Comparison of ENCODE assay signal across 18 cellular contexts in genomic region chr17:78999947-79000395, GRCh38. TPM values are rescaled to one million over a fixed set of nuclear protein-coding genes. Genes with fewer than 3 reads are reported as not detected.
DNase-seq lines count a peak whose midpoint lies in the region; ATAC-seq, FAIRE-seq and TF ChIP-seq lines count a peak whose summit lies in the region.
"Had no signal": no experiment of that assay in that cellular context is flagged by ENCODE, and none has a peak within 500 bp of the region (broad histone marks: within the 10 kb centered on the region; RNA-seq: fewer than 3 reads in every experiment).

No MANE protein-coding gene starts in this region.

- peaks cover 19 to 55% of the 10 kb centered on the region in 2 donors for H3K36me3 ChIP-seq in neuronal stem cell (replicated peaks in 1 of 2; ENCODE audit: control insufficient read depth in 2 of 2, insufficient read depth in 2 of 2, low read length in 2 of 2)
- H3K36me3 ChIP-seq in mesenchymal stem cell (ENCODE audit: control insufficient read depth in 1 of 2, insufficient read depth in 2 of 2, low read depth in 1 of 2, low read length in 2 of 2), result peaks cover 48 to 76% of the 10 kb centered on the region in 2 experiments

- no peak overlapping the region for H3K4me3 Mint-ChIP-seq in activated naive CD8-positive, alpha-beta T cell treated with anti-CD3 and anti-CD28 coated beads, Interleukin-2, amount 10 ng/mL, durations not matched to agents 7 days and 5 days
- no peak overlapping the region for H3K4me3 Mint-ChIP-seq in activated naive CD8-positive, alpha-beta T cell treated with anti-CD3 and anti-CD28 coated beads for 36 hours
- H3K4me3 Mint-ChIP-seq: H9, IgD-negative memory B cell had no signal

- no peak overlapping the region for H3K4me3 ChIP-seq in neuronal stem cell (ENCODE audit: low read length in 2 of 2)
- no peak overlapping the region for H3K4me3 ChIP-seq in mesenchymal stem cell (ENCODE audit: insufficient read depth in 1 of 2, low read depth in 1 of 2, low read length in 2 of 2)
- H3K4me3 ChIP-seq: BLaER1 treated with 17β-estradiol and CSF1 and Interleukin-3, amounts not matched to agents 10 nM and 100 nM had no signal

- no peaks in the 10 kb centered on the region for H3K4me1 Mint-ChIP-seq in activated naive CD8-positive, alpha-beta T cell treated with anti-CD3 and anti-CD28 coated beads, Interleukin-2, amount 10 ng/mL, durations not matched to agents 7 days and 5 days
- H3K4me1 Mint-ChIP-seq in activated naive CD8-positive, alpha-beta T cell treated with anti-CD3 and anti-CD28 coated beads for 36 hours, result no peaks in the 10 kb centered on the region
- H3K4me1 Mint-ChIP-seq: H9 had no signal

- H4K8ac ChIP-seq in neuronal stem cell (ENCODE audit: low read depth, low read length) (no peak overlapping the region), mesenchymal stem cell (ENCODE audit: low read length) (no peak overlapping the region)

- ATAC-seq in activated naive CD8-positive, alpha-beta T cell treated with anti-CD3 and anti-CD28 coated beads, Interleukin-2, amount 10 ng/mL, durations not matched to agents 7 days and 5 days (ENCODE audit: low read depth), result no peak
- ATAC-seq: PC-3 had no signal

- TF ChIP-seq CTCF in GM13977 (IDR thresholded peaks at IDR 0.05; ENCODE audit: extremely low read depth, insufficient read depth, missing control alignments), result no peak

- H3K27me3 Mint-ChIP-seq in activated naive CD8-positive, alpha-beta T cell treated with anti-CD3 and anti-CD28 coated beads, Interleukin-2, amount 10 ng/mL, durations not matched to agents 7 days and 5 days, result no peaks in the 10 kb centered on the region
- H3K27me3 Mint-ChIP-seq in activated naive CD8-positive, alpha-beta T cell treated with anti-CD3 and anti-CD28 coated beads for 36 hours, result no peaks in the 10 kb centered on the region
- H3K27me3 Mint-ChIP-seq: IgD-negative memory B cell had no signal

- no peak for DNase-seq in activated naive CD8-positive, alpha-beta T cell treated with anti-CD3 and anti-CD28 coated beads, Interleukin-2, amount 10 ng/mL, durations not matched to agents 7 days and 5 days
- DNase-seq in activated naive CD8-positive, alpha-beta T cell treated with anti-CD3 and anti-CD28 coated beads for 36 hours, result no peak
- DNase-seq in GM13977 (ENCODE audit: low spot score) (peak; percentile 7), neuronal stem cell (ENCODE audit: low spot score) (no peak), urothelium cell line (ENCODE audit: low spot score) (no peak), HuH-7 (ENCODE audit: low spot score) (no peak), mesenchymal stem cell (no peak)
- DNase-seq: DMS79, H9, Karpas-422, NCI-H1436, NCI-H2029, NCI-H526, RPMI8226, SHP77 treated with DMSO at 0.1 percent for 48 hours had no signal

- H2BK120ac ChIP-seq in neuronal stem cell (ENCODE audit: low read depth, low read length), result no peak overlapping the region
- no peak overlapping the region for H2BK120ac ChIP-seq in mesenchymal stem cell (ENCODE audit: low read depth, low read length)

- H3K9ac ChIP-seq in neuronal stem cell (ENCODE audit: low read depth, low read length, poor library complexity), result peak overlapping the region; percentile 2
- H3K9ac ChIP-seq in mesenchymal stem cell (ENCODE audit: low read length), result no peak overlapping the region

- H2AFZ ChIP-seq in neuronal stem cell (ENCODE audit: low read length) (no peak overlapping the region), mesenchymal stem cell (ENCODE audit: low read depth, low read length) (no peak overlapping the region)

- H2AK5ac ChIP-seq in neuronal stem cell (ENCODE audit: low read depth, low read length) (no peak overlapping the region), mesenchymal stem cell (ENCODE audit: low read length, severe bottlenecking) (no peak overlapping the region)

- H3K36me3 Mint-ChIP-seq in activated naive CD8-positive, alpha-beta T cell treated with anti-CD3 and anti-CD28 coated beads, Interleukin-2, amount 10 ng/mL, durations not matched to agents 7 days and 5 days, result peaks cover 12% of the 10 kb centered on the region
- peaks cover 5% of the 10 kb centered on the region for H3K36me3 Mint-ChIP-seq in activated naive CD8-positive, alpha-beta T cell treated with anti-CD3 and anti-CD28 coated beads for 36 hours

- H3K9me3 Mint-ChIP-seq in activated naive CD8-positive, alpha-beta T cell treated with anti-CD3 and anti-CD28 coated beads, Interleukin-2, amount 10 ng/mL, durations not matched to agents 7 days and 5 days, result no peaks in the 10 kb centered on the region
- no peaks in the 10 kb centered on the region for H3K9me3 Mint-ChIP-seq in activated naive CD8-positive, alpha-beta T cell treated with anti-CD3 and anti-CD28 coated beads for 36 hours
- H3K9me3 Mint-ChIP-seq: H9, IgD-negative memory B cell had no signal

- H2BK5ac ChIP-seq in neuronal stem cell (ENCODE audit: low read length) (no peak overlapping the region), mesenchymal stem cell (ENCODE audit: low read depth, low read length, poor library complexity, severe bottlenecking) (no peak overlapping the region)

- H3K9me3 ChIP-seq in neuronal stem cell (replicated peaks in 1 of 2; ENCODE audit: control insufficient read depth in 2 of 2, insufficient read depth in 1 of 2, low read depth in 1 of 2, low read length in 2 of 2) (no peaks in the 10 kb centered on the region), mesenchymal stem cell (ENCODE audit: control insufficient read depth, low read length) (no peaks in the 10 kb centered on the region)
- H3K9me3 ChIP-seq: BLaER1 treated with 17β-estradiol and CSF1 and Interleukin-3, amounts not matched to agents 10 nM and 100 nM had no signal

- H2BK15ac ChIP-seq in neuronal stem cell (ENCODE audit: low read length) (no peak overlapping the region), mesenchymal stem cell (ENCODE audit: low read depth, poor library complexity, severe bottlenecking) (no peak overlapping the region)

- no CpG with 5 or more reads among the region's 12 CpGs for WGBS in neuronal stem cell (ENCODE audit: extremely low coverage in 2 of 2, insufficient read length in 2 of 2, insufficient replicate concordance in 1 of 2), 2 donors
- 98% methylated on average over 12 of the region's 12 CpGs for WGBS in mesenchymal stem cell

- H3K4ac ChIP-seq in neuronal stem cell (ENCODE audit: low read length) (no peak overlapping the region), mesenchymal stem cell (ENCODE audit: low read depth in 1 of 2, low read length in 2 of 2) (no peak overlapping the region)

- POLR2A ChIA-PET in activated naive CD8-positive, alpha-beta T cell treated with anti-CD3 and anti-CD28 coated beads, Interleukin-2, amount 10 ng/mL, durations not matched to agents 7 days and 5 days (lab: Charles Lee), result interaction anchor here (0.6 to 0.7 kb wide), 2 partner anchors 19 to 985 kb away, joined by 3 to 4 read pairs; no protein-coding TSS in a partner anchor

- H3K27ac Mint-ChIP-seq in activated naive CD8-positive, alpha-beta T cell treated with anti-CD3 and anti-CD28 coated beads, Interleukin-2, amount 10 ng/mL, durations not matched to agents 7 days and 5 days, result peak overlapping the region; percentile 36
- no peak overlapping the region for H3K27ac Mint-ChIP-seq in activated naive CD8-positive, alpha-beta T cell treated with anti-CD3 and anti-CD28 coated beads for 36 hours
- H3K27ac Mint-ChIP-seq: H9, IgD-negative memory B cell had no signal

- H3K4me1 ChIP-seq in neuronal stem cell (ENCODE audit: control insufficient read depth in 2 of 2, insufficient read depth in 1 of 2, low read depth in 1 of 2, low read length in 2 of 2) (peaks cover 3% of the 10 kb centered on the region in 2 donors), mesenchymal stem cell (ENCODE audit: control insufficient read depth, insufficient read depth, low read depth, low read length) (peaks cover 18% of the 10 kb centered on the region)

- no peak overlapping the region for H3K4me2 ChIP-seq in neuronal stem cell (ENCODE audit: insufficient read depth, low read length, poor library complexity, severe bottlenecking)
- no peak overlapping the region for H3K4me2 ChIP-seq in mesenchymal stem cell (ENCODE audit: low read length, poor library complexity, severe bottlenecking)
- H3K4me2 ChIP-seq: BLaER1 treated with 17β-estradiol and CSF1 and Interleukin-3, amounts not matched to agents 10 nM and 100 nM had no signal

- H3K27ac ChIP-seq in neuronal stem cell (replicated peaks; ENCODE audit: low read length), result no peak overlapping the region
- H3K27ac ChIP-seq in mesenchymal stem cell (ENCODE audit: low read length, poor library complexity, severe bottlenecking), result no peak overlapping the region
- H3K27ac ChIP-seq: BLaER1 treated with 17β-estradiol and CSF1 and Interleukin-3, amounts not matched to agents 10 nM and 100 nM had no signal

- in situ Hi-C loops in GM13977 (cut with MboI; ENCODE audit: low pct_unique_long_range_greater_than_20kb, low sequenced_read_pairs, unreplicated experiment), result no loop called here

- H3K18ac ChIP-seq in neuronal stem cell (ENCODE audit: low read length) (no peak overlapping the region), mesenchymal stem cell (ENCODE audit: low read depth in 1 of 2, low read length in 2 of 2) (no peak overlapping the region)

- H2BK12ac ChIP-seq in neuronal stem cell (ENCODE audit: low read length), result no peak overlapping the region
- no peak overlapping the region for H2BK12ac ChIP-seq in mesenchymal stem cell (ENCODE audit: low read length in 2 of 2)

- H4K91ac ChIP-seq in neuronal stem cell (ENCODE audit: low read depth, low read length, poor library complexity), result no peak overlapping the region
- H4K91ac ChIP-seq in mesenchymal stem cell (ENCODE audit: low read length), result no peak overlapping the region

- H3K79me1 ChIP-seq in neuronal stem cell (ENCODE audit: low read depth, low read length) (peaks cover 26% of the 10 kb centered on the region), mesenchymal stem cell (replicated peaks; ENCODE audit: low read length, poor library complexity, severe bottlenecking) (peaks cover 43% of the 10 kb centered on the region)

- H3K14ac ChIP-seq in neuronal stem cell (ENCODE audit: low read length) (no peak overlapping the region), mesenchymal stem cell (ENCODE audit: low read length in 2 of 2) (no peak overlapping the region)

- peak; percentile 27 for FAIRE-seq in urothelium cell line (lab: Jason Lieb, UNC)

- H3K23ac ChIP-seq in neuronal stem cell (ENCODE audit: low read depth, low read length, poor library complexity) (no peak overlapping the region), mesenchymal stem cell (ENCODE audit: low read length in 2 of 2) (no peak overlapping the region)

- H3K27me3 ChIP-seq in neuronal stem cell (ENCODE audit: control insufficient read depth in 3 of 3, insufficient read depth in 3 of 3, low read depth in 1 of 3, low read length in 3 of 3) (no peaks in the 10 kb centered on the region), mesenchymal stem cell (ENCODE audit: control insufficient read depth in 1 of 2, insufficient read depth in 1 of 2, low read length in 2 of 2) (no peaks in the 10 kb centered on the region)
- H3K27me3 ChIP-seq: BLaER1 treated with 17β-estradiol and CSF1 and Interleukin-3, amounts not matched to agents 10 nM and 100 nM had no signal

RNA-seq across cellular contexts. Expression of gene CANT1, which starts 9.6 kb away (rescaled TPM):
- 10 to 100 TPM; 56.0 to 61.5 TPM for total RNA-seq in activated naive CD8-positive, alpha-beta T cell treated with anti-CD3 and anti-CD28 coated beads, Interleukin-2, amount 10 ng/mL, durations not matched to agents 7 days and 5 days
- total RNA-seq in activated naive CD8-positive, alpha-beta T cell treated with anti-CD3 and anti-CD28 coated beads for 36 hours, result 10 to 100 TPM; 39.3 to 43.1 TPM
- 30.7 TPM for polyA plus RNA-seq in neuronal stem cell (2013, experiment 1 of 2)
- polyA plus RNA-seq in neuronal stem cell (2013, experiment 2 of 2), result 30.5 TPM
- 37.8 TPM for polyA plus RNA-seq in mesenchymal stem cell (2013, experiment 1 of 2)
- 38.3 TPM for polyA plus RNA-seq in mesenchymal stem cell (2013, experiment 2 of 2)

RNA-seq across cellular contexts. Expression of gene LGALS3BP, which starts 20.2 kb away (rescaled TPM):
- total RNA-seq in activated naive CD8-positive, alpha-beta T cell treated with anti-CD3 and anti-CD28 coated beads, Interleukin-2, amount 10 ng/mL, durations not matched to agents 7 days and 5 days, result 100 to 1,000 TPM; 193 to 222 TPM
- total RNA-seq in activated naive CD8-positive, alpha-beta T cell treated with anti-CD3 and anti-CD28 coated beads for 36 hours, result 10 to 100 TPM; 86.8 to 89.7 TPM
- 36.5 TPM for polyA plus RNA-seq in neuronal stem cell (2013, experiment 1 of 2)
- polyA plus RNA-seq in neuronal stem cell (2013, experiment 2 of 2), result 36.6 TPM
- polyA plus RNA-seq in mesenchymal stem cell (2013, experiment 1 of 2), result 349 TPM
- polyA plus RNA-seq in mesenchymal stem cell (2013, experiment 2 of 2), result 351 TPM

RNA-seq across cellular contexts. Expression of gene C1QTNF1, which starts 24.0 kb away (rescaled TPM):
- total RNA-seq in activated naive CD8-positive, alpha-beta T cell treated with anti-CD3 and anti-CD28 coated beads, Interleukin-2, amount 10 ng/mL, durations not matched to agents 7 days and 5 days, result not detected
- under 1 TPM; 0.12 to 0.14 TPM for total RNA-seq in activated naive CD8-positive, alpha-beta T cell treated with anti-CD3 and anti-CD28 coated beads for 36 hours
- 1.3 TPM for polyA plus RNA-seq in neuronal stem cell (2013, experiment 1 of 2)
- 1.6 TPM for polyA plus RNA-seq in neuronal stem cell (2013, experiment 2 of 2)
- polyA plus RNA-seq in mesenchymal stem cell (2013, experiment 1 of 2), result 11.9 TPM
- 13.6 TPM for polyA plus RNA-seq in mesenchymal stem cell (2013, experiment 2 of 2)
- polyA plus RNA-seq: IgD-negative memory B cell had no signal
